In genomic region chr7:87312215-87312865, GRCh38 we compare ENCODE assay signal across 9 cellular contexts. TPM values are rescaled to one million over a fixed set of nuclear protein-coding genes. Genes with fewer than 3 reads are reported as not detected.
DNase-seq lines count a peak whose midpoint lies in the region; ATAC-seq and TF ChIP-seq lines count a peak whose summit lies in the region.
"Had no signal": no experiment of that assay in that cellular context is flagged by ENCODE, and none has a peak within 500 bp of the region (broad histone marks: within the 10 kb centered on the region; RNA-seq: fewer than 3 reads in every experiment).

No MANE protein-coding gene starts in this region.

- H3K27ac Mint-ChIP-seq in T-helper 2 cell treated with Interferon-gamma antibody and Interleukin-4, amounts not matched to agents 5 μg/mL and 100 μg/mL, for 36 hours: no peak overlapping the region

- intact Hi-C loops in ascending aorta (cut with DNase I): loop anchor here (1.0 to 5.0 kb wide), 2 partner anchors 35 to 104 kb away; partner anchors contain the start of gene CROT

- peaks cover 4% of the 10 kb centered on the region for H3K27me3 Mint-ChIP-seq in T-helper 2 cell treated with Interferon-gamma antibody and Interleukin-4, amounts not matched to agents 5 μg/mL and 100 μg/mL, for 36 hours (ENCODE audit: low read depth)

- no peaks in the 10 kb centered on the region for H3K9me3 Mint-ChIP-seq in T-helper 2 cell treated with Interferon-gamma antibody and Interleukin-4, amounts not matched to agents 5 μg/mL and 100 μg/mL, for 36 hours

- H3K4me1 Mint-ChIP-seq in T-helper 2 cell treated with Interferon-gamma antibody and Interleukin-4, amounts not matched to agents 5 μg/mL and 100 μg/mL, for 36 hours (ENCODE audit: low read depth): no peaks in the 10 kb centered on the region

- ATAC-seq in HG02623 (IDR thresholded peaks at IDR 0.05; ENCODE audit: unreplicated experiment): peak; percentile 55

- DNase-seq in NCI-H1436 (lab: John Stamatoyannopoulos, UW): peak; percentile 48
- no peak for DNase-seq in NCI-H1436 treated with DMSO at 0.1 percent for 48 hours (lab: John Stamatoyannopoulos, UW)
- peak; percentile 54 for DNase-seq in NCI-H1105 treated with DMSO at 0.1 percent for 48 hours (lab: John Stamatoyannopoulos, UW)
- DNase-seq in T-helper 2 cell treated with Interferon-gamma antibody and Interleukin-4, amounts not matched to agents 5 μg/mL and 100 μg/mL, for 36 hours (ENCODE audit: low spot score): peak; percentile 33
- no peak for DNase-seq in ascending aorta (ENCODE audit: low spot score in 2 of 2)
- peak; percentile 33 for DNase-seq in iPS DF 6.9 (ENCODE audit: low read depth, low spot score)
- DNase-seq in stimulated activated CD4-positive, alpha-beta T cell treated with anti-CD3 and anti-CD28 coated beads, Interleukin-15, amount 100 ng/mL, for 1 hour (ENCODE audit: low read depth in 1 of 2, low spot score in 1 of 2): peak; percentile 25 to 47

- H3K36me3 ChIP-seq in ascending aorta: no peaks in the 10 kb centered on the region
- no peaks in the 10 kb centered on the region for H3K36me3 ChIP-seq in iPS DF 6.9 (ENCODE audit: control insufficient read depth, insufficient read depth, low read length)
- H3K36me3 ChIP-seq: BLaER1 had no signal

- TF ChIP-seq CTCF in ascending aorta (IDR thresholded peaks at IDR 0.05): peak; percentile 85 to 98 (median 97)

- H3K4me3 ChIP-seq in ascending aorta (no peak overlapping the region), iPS DF 6.9 (ENCODE audit: low read length) (no peak overlapping the region)
- H3K4me3 ChIP-seq: BLaER1 had no signal

- no peaks in the 10 kb centered on the region for H3K27me3 ChIP-seq in ascending aorta
- no peaks in the 10 kb centered on the region for H3K27me3 ChIP-seq in iPS DF 6.9 (ENCODE audit: control insufficient read depth, insufficient read depth, low read length)
- H3K27me3 ChIP-seq: BLaER1 had no signal

- no peaks in the 10 kb centered on the region for H3K9me3 ChIP-seq in ascending aorta
- H3K9me3 ChIP-seq in iPS DF 6.9 (ENCODE audit: control insufficient read depth, insufficient read depth, low read length): no peaks in the 10 kb centered on the region
- H3K9me3 ChIP-seq: BLaER1 had no signal

- no peak overlapping the region for H3K4me3 Mint-ChIP-seq in T-helper 2 cell treated with Interferon-gamma antibody and Interleukin-4, amounts not matched to agents 5 μg/mL and 100 μg/mL, for 36 hours

- H3K36me3 Mint-ChIP-seq in T-helper 2 cell treated with Interferon-gamma antibody and Interleukin-4, amounts not matched to agents 5 μg/mL and 100 μg/mL, for 36 hours (ENCODE audit: low read depth): no peaks in the 10 kb centered on the region

- H3K27ac ChIP-seq in ascending aorta (no peak overlapping the region), iPS DF 6.9 (ENCODE audit: low read length) (no peak overlapping the region)
- H3K27ac ChIP-seq: BLaER1 had no signal

- H3K4me1 ChIP-seq in ascending aorta (no peaks in the 10 kb centered on the region), iPS DF 6.9 (ENCODE audit: control insufficient read depth, insufficient read depth, low read length) (no peaks in the 10 kb centered on the region)
- H3K4me1 ChIP-seq: BLaER1 had no signal

- WGBS in iPS DF 6.9 (ENCODE audit: insufficient coverage, insufficient read length): no CpG with 5 or more reads among the region's 2 CpGs

RNA-seq across cellular contexts. Expression of gene CROT, which starts 33.1 kb away (rescaled TPM):
- total RNA-seq in ascending aorta: 3.0 TPM

Comparison
In these comparisons a context has a peak if more than half of its experiments do, and no peak if none do; other contexts are left out.
1. DNase-seq: peak in NCI-H1436 (single experiment), NCI-H1105 treated with DMSO at 0.1 percent for 48 hours (single experiment), T-helper 2 cell treated with Interferon-gamma antibody and Interleukin-4, amounts not matched to agents 5 μg/mL and 100 μg/mL, for 36 hours (single experiment), iPS DF 6.9 (single experiment) and stimulated activated CD4-positive, alpha-beta T cell treated with anti-CD3 and anti-CD28 coated beads, Interleukin-15, amount 100 ng/mL, for 1 hour (2 of 2); none in NCI-H1436 treated with DMSO at 0.1 percent for 48 hours (single experiment) and ascending aorta (0 of 2).